Comparison of ENCODE assay signal across 8 cellular contexts in genomic region chr21:43938751-43939442, GRCh38.
DNase-seq lines count a peak whose midpoint lies in the region; ATAC-seq, FAIRE-seq and TF ChIP-seq lines count a peak whose summit lies in the region.

No MANE protein-coding gene starts in this region.

- no peaks in the 10 kb centered on the region for H3K27me3 Mint-ChIP-seq in Caco-2 (ENCODE audit: insufficient read depth, unreplicated experiment)

- no peak for FAIRE-seq in urothelium cell line (lab: Jason Lieb, UNC)

- POLR2A ChIA-PET in Caco-2 (lab: Charles Lee): interaction anchor here (0.7 kb wide), 1 partner anchor 73 kb away, joined by 9 read pairs; no protein-coding TSS in a partner anchor

- no peaks in the 10 kb centered on the region for H3K4me1 ChIP-seq in Caco-2
- H3K4me1 ChIP-seq in heart left ventricle: peaks cover 2 to 29% (median 19%) of the 10 kb centered on the region in 12 donors

- H3K27me3 ChIP-seq in Caco-2 (replicated peaks; ENCODE audit: control insufficient read depth, insufficient read depth, low read length) (no peaks in the 10 kb centered on the region), heart left ventricle (no peaks in the 10 kb centered on the region)

- no peak overlapping the region for H3K27ac Mint-ChIP-seq in Caco-2 (ENCODE audit: unreplicated experiment)
- peak overlapping the region; percentile 91 for H3K27ac Mint-ChIP-seq in activated naive CD4-positive, alpha-beta T cell treated with anti-CD3 and anti-CD28 coated beads, Interleukin-2, amount 50 U/mL, for 72 hours

- no peak overlapping the region for H3K4me3 ChIP-seq in Caco-2 (ENCODE audit: low read depth, low read length)
- peak overlapping the region in 10 of 12 donors; percentile 27 to 59 (median 44) for H3K4me3 ChIP-seq in heart left ventricle

- BruUV-seq in Caco-2 (replicated peaks; lab: Mats Ljungman, UMichigan): no TSS peak

- H3K4me3 Mint-ChIP-seq in Caco-2 (ENCODE audit: unreplicated experiment): no peak overlapping the region

- DNase-seq in Caco-2: peak; percentile 53 to 65
- peak; percentile 31 for DNase-seq in SK-N-DZ (ENCODE audit: low spot score)
- peak; percentile 88 to 94 for DNase-seq in activated naive CD4-positive, alpha-beta T cell treated with anti-CD3 and anti-CD28 coated beads, Interleukin-2, amount 50 U/mL, for 72 hours (ENCODE audit: low spot score in 2 of 2)
- peak; percentile 79 to 91 (median 83) for DNase-seq in heart left ventricle
- DNase-seq in putamen (ENCODE audit: low spot score): peak; percentile 73
- DNase-seq in urothelium cell line (ENCODE audit: low spot score): peak; percentile 90

- 15 to 20% (median 19%) methylated on average over 24 to 30 of the region's 30 CpGs for WGBS in heart left ventricle, 4 donors

- peak overlapping the region in 7 of 12 donors; percentile 21 to 74 (median 55) for H3K27ac ChIP-seq in heart left ventricle

- intact Hi-C loops in Caco-2 (cut with micrococcal nuclease; ENCODE audit: unreplicated experiment) (no loop called here), heart left ventricle (cut with DNase I) (loop anchor here in 4 of 10 donors (1.0 to 5.0 kb wide), 4 partner anchors 72 to 150 kb away; partner anchors contain the start of genes AGPAT3 (in 2 of the 4) and RRP1 (in 1 of the 4))

- no peaks in the 10 kb centered on the region for H3K9me3 Mint-ChIP-seq in Caco-2 (ENCODE audit: unreplicated experiment)
- H3K9me3 Mint-ChIP-seq in activated naive CD4-positive, alpha-beta T cell treated with anti-CD3 and anti-CD28 coated beads, Interleukin-2, amount 50 U/mL, for 72 hours: no peaks in the 10 kb centered on the region

- H3K9me3 ChIP-seq in Caco-2 (no peaks in the 10 kb centered on the region), heart left ventricle (peaks cover 0 to 3% (median 0%) of the 10 kb centered on the region in 12 donors)

- TF ChIP-seq POLR2A in heart left ventricle (IDR thresholded peaks at IDR 0.05): peak in 1 of 2 donors; percentile 31

- H3K4me1 Mint-ChIP-seq in Caco-2 (ENCODE audit: low read depth, unreplicated experiment): no peaks in the 10 kb centered on the region

- CTCF ChIA-PET in Caco-2 (lab: Charles Lee): interaction anchor here (0.7 kb wide), 1 partner anchor 42 kb away, joined by 4 read pairs; no protein-coding TSS in a partner anchor

- peak; percentile 77 for ATAC-seq in GM19452 (IDR thresholded peaks at IDR 0.05; ENCODE audit: unreplicated experiment)
- ATAC-seq in HG03571 (IDR thresholded peaks at IDR 0.05; ENCODE audit: unreplicated experiment): peak; percentile 62
- ATAC-seq in activated naive CD4-positive, alpha-beta T cell treated with anti-CD3 and anti-CD28 coated beads, Interleukin-2, amount 50 U/mL, for 72 hours: peak; percentile 94 to 95
- peak; percentile 72 to 91 (median 88) for ATAC-seq in heart left ventricle

- H3K36me3 ChIP-seq in Caco-2 (ENCODE audit: control insufficient read depth, insufficient read depth, low read length): no peaks in the 10 kb centered on the region
- peaks cover 0 to 26% (median 0%) of the 10 kb centered on the region in 9 donors for H3K36me3 ChIP-seq in heart left ventricle

- peak; percentile 62 to 63 for TF ChIP-seq CTCF in Caco-2 (IDR thresholded peaks at IDR 0.05; ENCODE audit: insufficient read depth in 1 of 2, low read depth in 1 of 2, low read length in 1 of 2, severe bottlenecking in 1 of 2, unreplicated experiment in 1 of 2)
- TF ChIP-seq CTCF in heart left ventricle (IDR thresholded peaks at IDR 0.05): peak; percentile 88 to 96 (median 94)

- H3K36me3 Mint-ChIP-seq in Caco-2 (ENCODE audit: insufficient read depth, unreplicated experiment): peaks cover 7% of the 10 kb centered on the region
- no peaks in the 10 kb centered on the region for H3K36me3 Mint-ChIP-seq in activated naive CD4-positive, alpha-beta T cell treated with anti-CD3 and anti-CD28 coated beads, Interleukin-2, amount 50 U/mL, for 72 hours

Comparison
In these comparisons a context has a peak if more than half of its experiments do, and no peak if none do; other contexts are left out.
1. DNase-seq: peak in every context shown above with its lines; median percentile 91 in activated naive CD4-positive, alpha-beta T cell treated with anti-CD3 and anti-CD28 coated beads, Interleukin-2, amount 50 U/mL, for 72 hours; 90 in urothelium cell line; 83 in heart left ventricle; 73 in putamen; 59 in Caco-2; 31 in SK-N-DZ.